20 cellular contexts compared by ENCODE assay signal in genomic region chr4:8867624-8868320, GRCh38. TPM values are rescaled to one million over a fixed set of nuclear protein-coding genes. Genes with fewer than 3 reads are reported as not detected.
DNase-seq lines count a peak whose midpoint lies in the region; ATAC-seq, FAIRE-seq and TF ChIP-seq lines count a peak whose summit lies in the region.
"Had no signal": no experiment of that assay in that cellular context is flagged by ENCODE, and none has a peak within 500 bp of the region (broad histone marks: within the 10 kb centered on the region; RNA-seq: fewer than 3 reads in every experiment).

No MANE protein-coding gene starts in this region.

- peaks cover 3% of the 10 kb centered on the region for H3F3A ChIP-seq in neural progenitor cell (ENCODE audit: low read depth)

- FAIRE-seq in endothelial cell of umbilical vein (lab: Jason Lieb, UNC), result no peak
- FAIRE-seq: A549, GM12878, GM18507 had no signal

- peak; percentile 40 for DNase-seq in WTC11 (ENCODE audit: low spot score)
- DNase-seq in endothelial cell of umbilical vein (ENCODE audit: low read depth, low spot score), result no peak
- DNase-seq in neural progenitor cell (ENCODE audit: low spot score), result peak; percentile 31
- DNase-seq in type B pancreatic cell (ENCODE audit: extremely low spot score, unreplicated experiment), result no peak
- no peak for DNase-seq in foreskin fibroblast
- no peak for DNase-seq in omental fat pad (ENCODE audit: low spot score)
- no peak for DNase-seq in NCI-H1417 (lab: John Stamatoyannopoulos, UW)
- DNase-seq: BE2C; CD4-positive, alpha-beta memory T cell; DMS79; GOT3; HCEC 1CT; HFFc6 had no signal

- ATAC-seq in WTC11 (0 out of 2 replicates have a peak, but pooled peaks have one; percentile 2), omental fat pad (ENCODE audit: low FRiP score) (no peak)
- ATAC-seq: A549, GM12878 had no signal

- H3K27me3 Mint-ChIP-seq in WTC11 (ENCODE audit: low read depth), result peaks cover 91% of the 10 kb centered on the region
- H3K27me3 Mint-ChIP-seq in neural progenitor cell (ENCODE audit: insufficient read depth, low read depth), result peaks cover 76% of the 10 kb centered on the region
- H3K27me3 Mint-ChIP-seq in type B pancreatic cell, result peaks cover 81% of the 10 kb centered on the region

- H3K36me3 Mint-ChIP-seq in WTC11, result peaks cover 3% of the 10 kb centered on the region; the same call in 1 of the 2 replicates
- H3K36me3 Mint-ChIP-seq in neural progenitor cell, result no peaks in the 10 kb centered on the region
- peaks cover 3% of the 10 kb centered on the region for H3K36me3 Mint-ChIP-seq in type B pancreatic cell
- H3K36me3 Mint-ChIP-seq: CD4-positive, alpha-beta memory T cell had no signal

- no peak overlapping the region for H3K9ac ChIP-seq in endothelial cell of umbilical vein (replicated peaks; ENCODE audit: extremely low read depth, insufficient read depth, low read length)
- H3K9ac ChIP-seq in neural progenitor cell, result no peak overlapping the region

- POLR2A ChIA-PET in WTC11 (lab: Charles Lee) (no interaction called here), endothelial cell of umbilical vein (lab: Charles Lee) (no interaction called here)

- BruUV-seq in endothelial cell of umbilical vein (replicated peaks; lab: Mats Ljungman, UMichigan), result no TSS peak

- H3K9me3 Mint-ChIP-seq in WTC11 (no peaks in the 10 kb centered on the region), neural progenitor cell (peaks cover 3% of the 10 kb centered on the region), type B pancreatic cell (no peaks in the 10 kb centered on the region)
- H3K9me3 Mint-ChIP-seq: HFFc6 had no signal

- no peak for TF ChIP-seq CTCF in WTC11 (IDR thresholded peaks at IDR 0.05)
- no peak for TF ChIP-seq CTCF in endothelial cell of umbilical vein (IDR thresholded peaks at IDR 0.05; ENCODE audit: extremely low read depth in 1 of 2, insufficient read depth in 1 of 2, low read depth in 1 of 2, low read length in 2 of 2)
- TF ChIP-seq CTCF in neural progenitor cell (IDR thresholded peaks at IDR 0.05), result no peak
- TF ChIP-seq CTCF in type B pancreatic cell (conservative IDR thresholded peaks at IDR 0.05), result no peak
- TF ChIP-seq CTCF in foreskin fibroblast (IDR thresholded peaks at IDR 0.05; ENCODE audit: low read depth, low read length), result no peak
- no peak for TF ChIP-seq CTCF in omental fat pad (IDR thresholded peaks at IDR 0.05)

- H3K9me1 ChIP-seq in endothelial cell of umbilical vein (replicated peaks; ENCODE audit: control insufficient read depth, extremely low read depth, insufficient read depth, low read length), result no peaks in the 10 kb centered on the region

- no peaks in the 10 kb centered on the region for H3K4me1 ChIP-seq in endothelial cell of umbilical vein (ENCODE audit: control insufficient read depth, extremely low read depth, insufficient read depth, low read length)
- peaks cover 12% of the 10 kb centered on the region for H3K4me1 ChIP-seq in neural progenitor cell

- H3K4me3 ChIP-seq in endothelial cell of umbilical vein (replicated peaks in 1 of 3; ENCODE audit: insufficient read depth in 1 of 3, low read depth in 1 of 3, low read length in 3 of 3) (no peak overlapping the region), neural progenitor cell (no peak overlapping the region), foreskin fibroblast (ENCODE audit: low read depth in 1 of 2, low read length in 2 of 2) (no peak overlapping the region)
- H3K4me3 ChIP-seq: A549, GM12878 had no signal

- H3K36me3 ChIP-seq in endothelial cell of umbilical vein (ENCODE audit: control insufficient read depth in 2 of 2, extremely low read depth in 1 of 2, insufficient read depth in 2 of 2, low read length in 2 of 2) (no peaks in the 10 kb centered on the region), neural progenitor cell (no peaks in the 10 kb centered on the region)

- no peak for TF ChIP-seq POLR2A in endothelial cell of umbilical vein (IDR thresholded peaks at IDR 0.05; ENCODE audit: low read depth, low read length)

- no peak overlapping the region for H2AFZ ChIP-seq in endothelial cell of umbilical vein (ENCODE audit: low read depth, low read length)
- H2AFZ ChIP-seq in neural progenitor cell (replicated peaks), result no peak overlapping the region

- no peak overlapping the region for H3K27ac ChIP-seq in endothelial cell of umbilical vein (ENCODE audit: insufficient read depth, low read depth, low read length)
- no peak overlapping the region for H3K27ac ChIP-seq in neural progenitor cell
- H3K27ac ChIP-seq: A549, C4-2B had no signal

- H3K27ac Mint-ChIP-seq in WTC11 (no peak overlapping the region), neural progenitor cell (no peak overlapping the region), type B pancreatic cell (no peak overlapping the region)
- H3K27ac Mint-ChIP-seq: HFFc6 had no signal

- dilution Hi-C loops in endothelial cell of umbilical vein (cut with MboI; ENCODE audit: extremely low pct_ligation_motif_present, low sequenced_read_pairs), result no loop called here

- H4K20me1 ChIP-seq in endothelial cell of umbilical vein (replicated peaks; ENCODE audit: control insufficient read depth, extremely low read depth, insufficient read depth, low read length) (no peaks in the 10 kb centered on the region), neural progenitor cell (ENCODE audit: low read depth) (peaks cover 87% of the 10 kb centered on the region)

- intact Hi-C loops in endothelial cell of umbilical vein (cut with micrococcal nuclease), result no loop called here

- H3K4me3 Mint-ChIP-seq in WTC11, result peak overlapping the region; percentile 14; the same call in 1 of the 2 replicates
- no peak overlapping the region for H3K4me3 Mint-ChIP-seq in neural progenitor cell
- peak overlapping the region; percentile 37 for H3K4me3 Mint-ChIP-seq in type B pancreatic cell
- H3K4me3 Mint-ChIP-seq: HFFc6 had no signal

- H3K4me2 ChIP-seq in endothelial cell of umbilical vein (ENCODE audit: insufficient read depth, low read length) (no peak overlapping the region), neural progenitor cell (no peak overlapping the region)
- H3K4me2 ChIP-seq: A549 had no signal

- H3K4me1 Mint-ChIP-seq in WTC11, result peaks cover 27% of the 10 kb centered on the region
- peaks cover 15% of the 10 kb centered on the region for H3K4me1 Mint-ChIP-seq in neural progenitor cell
- peaks cover 11% of the 10 kb centered on the region for H3K4me1 Mint-ChIP-seq in type B pancreatic cell (ENCODE audit: unreplicated experiment)

- H3K9me3 ChIP-seq in endothelial cell of umbilical vein (replicated peaks; ENCODE audit: control insufficient read depth, insufficient read depth, low read length) (no peaks in the 10 kb centered on the region), neural progenitor cell (ENCODE audit: low read depth) (no peaks in the 10 kb centered on the region)
- H3K9me3 ChIP-seq: A549, BE2C had no signal

- CTCF ChIA-PET in WTC11 (lab: Charles Lee), result interaction anchor here (0.6 to 1.5 kb wide), 5 partner anchors 9 to 180 kb away, joined by 3 to 5 read pairs (median 4); no protein-coding TSS in a partner anchor
- CTCF ChIA-PET in endothelial cell of umbilical vein (lab: Charles Lee), result interaction anchor here (1.2 to 1.9 kb wide), 2 partner anchors 12 kb away, joined by 4 read pairs; no protein-coding TSS in a partner anchor

- H3K27me3 ChIP-seq in endothelial cell of umbilical vein (ENCODE audit: control insufficient read depth in 2 of 2, insufficient read depth in 2 of 2, low read length in 2 of 2), result peaks cover 75 to 86% of the 10 kb centered on the region in 2 experiments
- peaks cover 100% of the 10 kb centered on the region for H3K27me3 ChIP-seq in neural progenitor cell
- H3K27me3 ChIP-seq: BE2C had no signal

- H3K79me2 ChIP-seq in endothelial cell of umbilical vein (ENCODE audit: control insufficient read depth, insufficient read depth, low read length), result no peaks in the 10 kb centered on the region
- no peaks in the 10 kb centered on the region for H3K79me2 ChIP-seq in neural progenitor cell (ENCODE audit: low read depth)

TF ChIP-seq in WTC11, 78 proteins besides CTCF, POLR2A, EP300 and RAD21 (continues in another document):
- TF ChIP-seq ZSCAN18 (CRISPR knock-in tag; IDR thresholded peaks at IDR 0.05), result no peak

TF ChIP-seq in endothelial cell of umbilical vein, 7 proteins besides CTCF, POLR2A, EP300 and RAD21:
- TF ChIP-seq MAX (IDR thresholded peaks at IDR 0.05; ENCODE audit: insufficient read depth, insufficient read length) (no peak), GATA2 (IDR thresholded peaks at IDR 0.05; ENCODE audit: insufficient read depth, insufficient read length, low read depth, low read length) (no peak), FOS (IDR thresholded peaks at IDR 0.05; ENCODE audit: borderline replicate concordance, insufficient read depth, low read length) (no peak), MYC (IDR thresholded peaks at IDR 0.05; ENCODE audit: low read depth, low read length) (no peak), EZH2 (IDR thresholded peaks at IDR 0.05; ENCODE audit: borderline replicate concordance, low read depth, low read length, severe bottlenecking) (peak; percentile 77), POLR2AphosphoS5 (IDR thresholded peaks at IDR 0.05; ENCODE audit: insufficient read depth, low read depth, low read length) (no peak)
TF ChIP-seq in endothelial cell of umbilical vein: peak in this region for 1.

RNA-seq across cellular contexts. Expression of gene HMX1, which starts 3.9 kb away (rescaled TPM):
- total RNA-seq in WTC11 (2021) (6.9 to 10.0 TPM (median 7.8 TPM) in 3 replicates), endothelial cell of umbilical vein (not detected in 2 replicates), neural progenitor cell (ENCODE audit: low replicate concordance) (0.19 TPM in 1 of 2 replicates, not detected in the other), type B pancreatic cell (ENCODE audit: low replicate concordance) (3.2 and 3.4 TPM in 2 replicates), omental fat pad (not detected)
- polyA plus RNA-seq in endothelial cell of umbilical vein, result not detected in 2 replicates
- not detected in 2 replicates for polyA plus RNA-seq in endothelial cell of umbilical vein (2011; cell fraction: cytosol; rRNA removed)
- not detected in 2 replicates for polyA plus RNA-seq in endothelial cell of umbilical vein (2011; cell fraction: nucleus; rRNA removed)
- not detected in 2 replicates for polyA plus RNA-seq in endothelial cell of umbilical vein (2012)
- not detected in 2 replicates for polyA minus RNA-seq in endothelial cell of umbilical vein
- not detected for polyA minus RNA-seq in endothelial cell of umbilical vein (2011; cell fraction: cytosol; rRNA and poly(A)+ RNA removed)
- not detected in 2 replicates for polyA minus RNA-seq in endothelial cell of umbilical vein (2011; cell fraction: nucleus; rRNA and poly(A)+ RNA removed)
- total RNA-seq: CD4-positive, alpha-beta memory T cell; G401; GM12878; HFFc6; HT1080 had no signal
- polyA plus RNA-seq: AG04450; CD4-positive, alpha-beta memory T cell; GM12878 had no signal

Comparison
In these comparisons a context has a peak if more than half of its experiments do, and no peak if none do; other contexts are left out.
1. DNase-seq: peak in WTC11 (single experiment) and neural progenitor cell (single experiment); none in endothelial cell of umbilical vein (single experiment), type B pancreatic cell (single experiment), foreskin fibroblast (0 of 2), omental fat pad (single experiment) and NCI-H1417 (0 of 3).